19 cellular contexts compared by ENCODE assay signal in the genomic region with DNA sequence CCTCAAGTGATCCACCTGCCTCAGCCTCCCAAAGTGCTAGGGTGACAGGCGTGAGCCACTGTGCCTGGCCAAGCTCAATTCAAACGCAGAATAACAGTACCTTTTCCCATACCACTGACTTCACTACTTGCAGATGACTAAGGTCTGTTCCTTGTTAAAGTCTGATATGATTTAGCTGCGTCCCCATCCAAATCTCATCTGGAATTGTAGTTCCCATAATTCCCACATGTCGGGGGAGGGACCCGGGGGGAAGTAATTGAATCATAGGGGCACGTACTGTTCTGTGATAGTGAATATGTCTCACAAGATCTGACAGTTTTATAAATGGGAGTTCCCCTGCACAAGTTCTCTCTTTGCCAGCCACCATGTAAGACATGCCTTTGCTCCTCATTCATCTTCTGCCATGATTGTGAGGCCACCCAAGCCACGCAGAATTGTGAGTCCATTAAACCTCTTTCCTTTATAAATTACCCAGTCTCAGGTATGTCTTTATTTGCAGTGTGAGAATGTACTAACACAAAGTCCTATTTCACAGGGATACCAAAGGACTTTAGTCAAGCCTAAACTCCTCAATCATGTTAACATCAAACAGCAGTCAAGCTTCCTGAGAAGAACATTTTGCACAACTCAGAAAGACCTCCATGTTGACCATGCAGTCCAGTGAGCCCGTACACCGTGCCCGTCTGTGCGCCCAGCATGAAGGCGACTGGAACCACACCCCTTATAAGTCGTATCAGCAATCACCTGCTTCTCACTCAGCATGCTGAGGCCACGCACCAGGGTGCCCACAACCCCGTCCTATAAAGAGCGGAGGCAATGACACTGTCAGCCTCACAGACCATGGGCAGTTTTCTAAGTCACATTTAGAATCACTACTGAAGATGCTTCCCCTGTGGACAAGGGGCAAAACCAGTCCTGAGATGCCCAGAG.
"Had no signal": no experiment of that assay in that cellular context is flagged by ENCODE, and none has a peak within 500 bp of the region (broad histone marks: within the 10 kb centered on the region; RNA-seq: fewer than 3 reads in every experiment).

No MANE protein-coding gene starts in this region.

- H3K27ac ChIP-seq: cardiac muscle cell had no signal

- H3K9me3 Mint-ChIP-seq: activated naive CD4-positive, alpha-beta T cell treated with anti-CD3 and anti-CD28 coated beads, Interleukin-2, amount 50 U/mL, for 24 hours; effector memory CD8-positive, alpha-beta T cell; neural crest cell had no signal

- ATAC-seq: effector memory CD8-positive, alpha-beta T cell had no signal

- H3K27me3 ChIP-seq: cardiac muscle cell, stomach had no signal

- H3K4me1 Mint-ChIP-seq: activated CD4-positive, alpha-beta memory T cell treated with anti-CD3 and anti-CD28 coated beads, Interleukin-2, amount 10 ng/mL, durations not matched to agents 7 days and 5 days had no signal

- H3K4me3 ChIP-seq: cardiac muscle cell, lung, stomach, thoracic aorta had no signal

- H3K9me3 ChIP-seq: thoracic aorta had no signal

- H3K27me3 Mint-ChIP-seq: activated CD4-positive, alpha-beta memory T cell treated with anti-CD3 and anti-CD28 coated beads, Interleukin-2, amount 10 ng/mL, durations not matched to agents 7 days and 5 days; activated naive CD4-positive, alpha-beta T cell treated with anti-CD3 and anti-CD28 coated beads, Interleukin-2, amount 50 U/mL, for 24 hours; activated T-cell treated with anti-CD3 and anti-CD28 coated beads, Interleukin-2, amount 50 U/mL, for 24 hours; effector memory CD8-positive, alpha-beta T cell had no signal

- H3K36me3 ChIP-seq: cardiac muscle cell, stomach, thoracic aorta had no signal

- H3K27ac Mint-ChIP-seq: activated CD4-positive, alpha-beta memory T cell treated with anti-CD3 and anti-CD28 coated beads, Interleukin-2, amount 10 ng/mL, durations not matched to agents 7 days and 5 days; activated T-cell treated with anti-CD3 and anti-CD28 coated beads, Interleukin-2, amount 50 U/mL, for 24 hours; activated T-helper 2 cell treated with anti-CD3 and anti-CD28 coated beads, Interferon-gamma antibody, Interleukin-2, Interleukin-4, amounts not matched to agents 10 μg/mL and 5 μg/mL and 100 μg/mL, durations not matched to agents 14 hours and 24 hours and 36 hours had no signal

- DNase-seq: activated CD4-positive, alpha-beta memory T cell treated with anti-CD3 and anti-CD28 coated beads, Interleukin-2, amount 10 ng/mL, durations not matched to agents 7 days and 5 days; activated CD4-positive, alpha-beta T cell treated with anti-CD3 and anti-CD28 coated beads for 48 hours; activated CD4-positive, CD25-positive, alpha-beta regulatory T cell; activated T-cell treated with anti-CD3 and anti-CD28 coated beads, Interleukin-2, amount 50 U/mL, for 24 hours; effector memory CD8-positive, alpha-beta T cell; foreskin fibroblast; hippocampal formation; midbrain; retina; stimulated activated CD4-positive, alpha-beta T cell treated with anti-CD3 and anti-CD28 coated beads, Interleukin-2, amount 100 ng/mL, for 24 hours; stomach; T-helper 1 cell; T-helper 9 cell had no signal

- H3K4me3 Mint-ChIP-seq: activated CD4-positive, alpha-beta memory T cell treated with anti-CD3 and anti-CD28 coated beads, Interleukin-2, amount 10 ng/mL, durations not matched to agents 7 days and 5 days; activated naive CD4-positive, alpha-beta T cell treated with anti-CD3 and anti-CD28 coated beads, Interleukin-2, amount 50 U/mL, for 24 hours; activated T-cell treated with anti-CD3 and anti-CD28 coated beads, Interleukin-2, amount 50 U/mL, for 24 hours; effector memory CD8-positive, alpha-beta T cell; neural crest cell had no signal
